10 cellular contexts compared by ENCODE assay signal in genomic region chr2:187581125-187581896, GRCh38. TPM values are rescaled to one million over a fixed set of nuclear protein-coding genes. Genes with fewer than 3 reads are reported as not detected.
DNase-seq lines count a peak whose midpoint lies in the region; ATAC-seq, FAIRE-seq and TF ChIP-seq lines count a peak whose summit lies in the region.
"Had no signal": no experiment of that assay in that cellular context is flagged by ENCODE, and none has a peak within 500 bp of the region (broad histone marks: within the 10 kb centered on the region; RNA-seq: fewer than 3 reads in every experiment).

No MANE protein-coding gene starts in this region.

- peaks cover 0 to 2% (median under 1%) of the 10 kb centered on the region in 4 donors for H3K4me1 Mint-ChIP-seq in CD4-positive, CD25-positive, alpha-beta regulatory T cell
- peaks cover 9% of the 10 kb centered on the region for H3K4me1 Mint-ChIP-seq in nephron
- no peaks in the 10 kb centered on the region for H3K4me1 Mint-ChIP-seq in stimulated activated effector memory CD8-positive, alpha-beta T cell treated with anti-CD3 and anti-CD28 coated beads, Interleukin-12 subunit alpha, Interleukin-12 subunit beta, amount 100 ng/mL, for 72 hours
- peaks cover 4% of the 10 kb centered on the region for H3K4me1 Mint-ChIP-seq in activated T-helper 17 cell treated with anti-CD3 and anti-CD28 coated beads, Interleukin-2, amount 50 U/mL, for 72 hours

- no peak overlapping the region for H3K56ac ChIP-seq in H1 (replicated peaks; ENCODE audit: insufficient read length, low read depth, low read length)

- CTCF ChIA-PET in PC-9 (lab: Charles Lee) (interaction anchor here (0.7 to 2.3 kb wide), 5 partner anchors 31 to 259 kb away, joined by 3 to 13 read pairs (median 3); no protein-coding TSS in a partner anchor), H1 (lab: Charles Lee; ENCODE audit: partially characterized antibody) (interaction anchor here (0.6 to 13.4 kb wide), 41 partner anchors 12 to 1368 kb away, joined by 3 to 331 read pairs (median 4); no protein-coding TSS in a partner anchor)

- no peak overlapping the region for H3K4ac ChIP-seq in H1 (replicated peaks; ENCODE audit: insufficient read length, low read depth, low read length)

- no peak overlapping the region for H3K4me3 Mint-ChIP-seq in CD4-positive, CD25-positive, alpha-beta regulatory T cell
- H3K4me3 Mint-ChIP-seq in nephron, result peak overlapping the region; percentile 47 to 81 (median 48)
- H3K4me3 Mint-ChIP-seq in stimulated activated effector memory CD8-positive, alpha-beta T cell treated with anti-CD3 and anti-CD28 coated beads, Interleukin-12 subunit alpha, Interleukin-12 subunit beta, amount 100 ng/mL, for 72 hours, result no peak overlapping the region
- no peak overlapping the region for H3K4me3 Mint-ChIP-seq in activated T-helper 17 cell treated with anti-CD3 and anti-CD28 coated beads, Interleukin-2, amount 50 U/mL, for 72 hours
- H3K4me3 Mint-ChIP-seq: T-cell had no signal

- TF ChIP-seq POLR2A in H1 (IDR thresholded peaks at IDR 0.05; ENCODE audit: control extremely low read depth in 1 of 2, low read depth in 2 of 2, low read length in 2 of 2), result no peak

- no peak overlapping the region for H4K91ac ChIP-seq in H1 (replicated peaks; ENCODE audit: insufficient read length, low read length)

- H3K4me1 ChIP-seq in CD4-positive, CD25-positive, alpha-beta regulatory T cell (ENCODE audit: control insufficient read depth, insufficient read depth, low read length, poor library complexity, severe bottlenecking), result no peaks in the 10 kb centered on the region
- no peaks in the 10 kb centered on the region for H3K4me1 ChIP-seq in PC-9 (replicated peaks; ENCODE audit: insufficient read depth)
- no peaks in the 10 kb centered on the region for H3K4me1 ChIP-seq in H1 (replicated peaks in 1 of 4; ENCODE audit: control insufficient read depth in 3 of 4, insufficient read depth in 4 of 4, low read length in 3 of 4)

- peak in 2 of 3 donors; percentile 1 to 42 for DNase-seq in CD4-positive, CD25-positive, alpha-beta regulatory T cell
- DNase-seq in PC-9 (peak; percentile 6 to 34), H1 (ENCODE audit: low read depth in 1 of 2, low spot score in 2 of 2) (no peak)
- DNase-seq in stimulated activated effector memory CD8-positive, alpha-beta T cell treated with anti-CD3 and anti-CD28 coated beads, Interleukin-12 subunit alpha, Interleukin-12 subunit beta, amount 100 ng/mL, for 72 hours (ENCODE audit: low spot score in 2 of 2), result no peak

- H4K8ac ChIP-seq in H1 (ENCODE audit: extremely low read depth, insufficient read depth, low read length), result no peak overlapping the region

- H3K79me1 ChIP-seq in H1 (ENCODE audit: low read depth, low read length), result no peaks in the 10 kb centered on the region

- no TSS peak for BruUV-seq in PC-9 (replicated peaks; lab: Mats Ljungman, UMichigan)

- H3K18ac ChIP-seq in H1 (ENCODE audit: extremely low read depth, low read length), result no peak overlapping the region

- H3K14ac ChIP-seq in H1 (ENCODE audit: insufficient read length), result no peak overlapping the region

- no peaks in the 10 kb centered on the region for H3K27me3 Mint-ChIP-seq in CD4-positive, CD25-positive, alpha-beta regulatory T cell
- no peaks in the 10 kb centered on the region for H3K27me3 Mint-ChIP-seq in nephron (ENCODE audit: low read depth)
- H3K27me3 Mint-ChIP-seq in activated T-helper 17 cell treated with anti-CD3 and anti-CD28 coated beads, Interleukin-2, amount 50 U/mL, for 72 hours, result no peaks in the 10 kb centered on the region

- ATAC-seq in CD4-positive, CD25-positive, alpha-beta regulatory T cell (ENCODE audit: low read depth in 2 of 2), result no peak
- peak; percentile 71 for ATAC-seq in GM18517 (IDR thresholded peaks at IDR 0.05; ENCODE audit: unreplicated experiment)
- peak; percentile 43 for ATAC-seq in HG03442 (IDR thresholded peaks at IDR 0.05; ENCODE audit: unreplicated experiment)
- no peak for ATAC-seq in stimulated activated effector memory CD8-positive, alpha-beta T cell treated with anti-CD3 and anti-CD28 coated beads, Interleukin-12 subunit alpha, Interleukin-12 subunit beta, amount 100 ng/mL, for 72 hours
- no peak for ATAC-seq in activated T-helper 17 cell treated with anti-CD3 and anti-CD28 coated beads, Interleukin-2, amount 50 U/mL, for 72 hours (replicated peaks)
- ATAC-seq: T-cell had no signal

- no peak overlapping the region for H3K27ac ChIP-seq in CD4-positive, CD25-positive, alpha-beta regulatory T cell (ENCODE audit: insufficient read depth, low read length, poor library complexity, severe bottlenecking)
- H3K27ac ChIP-seq in PC-9 (no peak overlapping the region), H1 (ENCODE audit: low read depth, low read length) (no peak overlapping the region)
- H3K27ac ChIP-seq: neutrophil had no signal

- WGBS in H1 (ENCODE audit: extremely low coverage in 1 of 2, insufficient coverage in 1 of 2, insufficient read length in 1 of 2, insufficient replicate concordance in 2 of 2, low coverage in 1 of 2, low lambda C conversion rate in 2 of 2, missing lambda C conversion rate in 1 of 2), 2 experiments, result 32% methylated on average over 4 of the region's 4 CpGs; no CpG with 5 or more reads in 1 of the 2 experiments

- H3K23ac ChIP-seq in H1 (ENCODE audit: insufficient read length), result no peak overlapping the region

- no peaks in the 10 kb centered on the region for H3K36me3 ChIP-seq in CD4-positive, CD25-positive, alpha-beta regulatory T cell (ENCODE audit: control insufficient read depth, insufficient read depth, low read length)
- H3K36me3 ChIP-seq in PC-9 (ENCODE audit: low read depth) (no peaks in the 10 kb centered on the region), H1 (ENCODE audit: control insufficient read depth in 2 of 4, insufficient read depth in 4 of 4, low read length in 3 of 4) (no peaks in the 10 kb centered on the region)
- H3K36me3 ChIP-seq: neutrophil had no signal

- no peak overlapping the region for H2AK5ac ChIP-seq in H1 (ENCODE audit: low read depth, low read length)

- no peak overlapping the region for H3K27ac Mint-ChIP-seq in CD4-positive, CD25-positive, alpha-beta regulatory T cell
- peak overlapping the region in 1 of 3 experiments; percentile 4 for H3K27ac Mint-ChIP-seq in nephron
- H3K27ac Mint-ChIP-seq in stimulated activated effector memory CD8-positive, alpha-beta T cell treated with anti-CD3 and anti-CD28 coated beads, Interleukin-12 subunit alpha, Interleukin-12 subunit beta, amount 100 ng/mL, for 72 hours, result no peak overlapping the region
- H3K27ac Mint-ChIP-seq in activated T-helper 17 cell treated with anti-CD3 and anti-CD28 coated beads, Interleukin-2, amount 50 U/mL, for 72 hours, result no peak overlapping the region
- H3K27ac Mint-ChIP-seq: T-cell had no signal

- H3K79me2 ChIP-seq in PC-9 (ENCODE audit: low read depth) (no peaks in the 10 kb centered on the region), H1 (ENCODE audit: control insufficient read depth in 1 of 2, insufficient read depth in 2 of 2, low read length in 2 of 2) (no peaks in the 10 kb centered on the region)

- no peaks in the 10 kb centered on the region for H3K23me2 ChIP-seq in H1 (ENCODE audit: low read depth, low read length)

- H3K4me3 ChIP-seq in CD4-positive, CD25-positive, alpha-beta regulatory T cell (ENCODE audit: low read depth, low read length), result no peak overlapping the region
- no peak overlapping the region for H3K4me3 ChIP-seq in PC-9
- H3K4me3 ChIP-seq in H1 (ENCODE audit: extremely low read depth in 1 of 4, insufficient read depth in 2 of 4, low read depth in 3 of 4, low read length in 4 of 4), result no peak overlapping the region

- H3K9ac ChIP-seq in H1 (replicated peaks in 1 of 4; ENCODE audit: extremely low read depth in 1 of 4, low read depth in 3 of 4, low read length in 3 of 4), result no peak overlapping the region

- TF ChIP-seq CTCF in PC-9 (conservative IDR thresholded peaks at IDR 0.05) (peak; percentile 75), H1 (IDR thresholded peaks at IDR 0.05; ENCODE audit: control extremely low read depth in 1 of 3, insufficient read depth in 1 of 3, low read depth in 1 of 3, low read length in 3 of 3) (peak in 2 of 3 experiments; percentile 54 to 64; a peak in 2 of 4 replicates), nephron (IDR thresholded peaks at IDR 0.05; ENCODE audit: unreplicated experiment in 3 of 3) (peak; percentile 70 to 84 (median 78))

- H3K9me3 Mint-ChIP-seq in CD4-positive, CD25-positive, alpha-beta regulatory T cell, result peaks cover 0 to 2% (median 0%) of the 10 kb centered on the region in 7 donors
- H3K9me3 Mint-ChIP-seq in nephron, result no peaks in the 10 kb centered on the region
- H3K9me3 Mint-ChIP-seq in stimulated activated effector memory CD8-positive, alpha-beta T cell treated with anti-CD3 and anti-CD28 coated beads, Interleukin-12 subunit alpha, Interleukin-12 subunit beta, amount 100 ng/mL, for 72 hours, result peaks cover 4% of the 10 kb centered on the region
- H3K9me3 Mint-ChIP-seq in activated T-helper 17 cell treated with anti-CD3 and anti-CD28 coated beads, Interleukin-2, amount 50 U/mL, for 72 hours, result peaks cover 4% of the 10 kb centered on the region

- H2BK20ac ChIP-seq in H1 (ENCODE audit: low read length), result no peak overlapping the region

- H3K9me2 ChIP-seq in PC-9 (ENCODE audit: insufficient read depth), result no peaks in the 10 kb centered on the region

- no peaks in the 10 kb centered on the region for H3K36me3 Mint-ChIP-seq in CD4-positive, CD25-positive, alpha-beta regulatory T cell
- no peaks in the 10 kb centered on the region for H3K36me3 Mint-ChIP-seq in nephron (ENCODE audit: low read depth)
- H3K36me3 Mint-ChIP-seq in stimulated activated effector memory CD8-positive, alpha-beta T cell treated with anti-CD3 and anti-CD28 coated beads, Interleukin-12 subunit alpha, Interleukin-12 subunit beta, amount 100 ng/mL, for 72 hours, result no peaks in the 10 kb centered on the region
- H3K36me3 Mint-ChIP-seq in activated T-helper 17 cell treated with anti-CD3 and anti-CD28 coated beads, Interleukin-2, amount 50 U/mL, for 72 hours (ENCODE audit: low read depth), result no peaks in the 10 kb centered on the region
- H3K36me3 Mint-ChIP-seq: T-cell had no signal

- no peak for TF ChIP-seq EP300 in H1 (IDR thresholded peaks at IDR 0.05; ENCODE audit: borderline replicate concordance in 1 of 2, low read depth in 2 of 2, low read length in 2 of 2)

- peak; percentile 97 for FAIRE-seq in H1 (lab: Jason Lieb, UNC)

- POLR2A ChIA-PET in PC-9 (lab: Charles Lee; ENCODE audit: unreplicated experiment), result no interaction called here
- POLR2A ChIA-PET in H1 (lab: Charles Lee; ENCODE audit: partially characterized antibody), result no interaction called here

- no peaks in the 10 kb centered on the region for H3K9me3 ChIP-seq in CD4-positive, CD25-positive, alpha-beta regulatory T cell (ENCODE audit: control insufficient read depth in 2 of 2, low read length in 2 of 2)
- H3K9me3 ChIP-seq in PC-9 (ENCODE audit: insufficient read depth, low read depth) (no peaks in the 10 kb centered on the region), H1 (ENCODE audit: insufficient read depth in 2 of 2, low read depth in 1 of 2, low read length in 1 of 2) (no peaks in the 10 kb centered on the region)
- H3K9me3 ChIP-seq: neutrophil had no signal

- TF ChIP-seq RAD21 in H1 (IDR thresholded peaks at IDR 0.05 in 1 of 2, conservative IDR thresholded peaks at IDR 0.05 in 1 of 2; ENCODE audit: low read depth in 2 of 2, low read length in 2 of 2), result peak; percentile 61 to 70

- H4K5ac ChIP-seq in H1 (ENCODE audit: insufficient read length, low read depth, low read length), result no peak overlapping the region

- H2BK12ac ChIP-seq in H1 (ENCODE audit: low read depth, low read length), result no peak overlapping the region

- no peaks in the 10 kb centered on the region for H4K20me1 ChIP-seq in PC-9 (ENCODE audit: insufficient read depth)
- no peaks in the 10 kb centered on the region for H4K20me1 ChIP-seq in H1 (replicated peaks in 1 of 2; ENCODE audit: control insufficient read depth in 1 of 2, insufficient read depth in 2 of 2, low read length in 2 of 2)

- H2AFZ ChIP-seq in PC-9 (no peak overlapping the region; the same call in 1 of the 2 replicates), H1 (ENCODE audit: low read length) (no peak overlapping the region)

- no peak overlapping the region for H2BK5ac ChIP-seq in H1 (ENCODE audit: low read depth, low read length)

- H2BK15ac ChIP-seq in H1 (ENCODE audit: low read length), result no peak overlapping the region

- peak overlapping the region; percentile 40 for H3K4me2 ChIP-seq in PC-9
- no peak overlapping the region for H3K4me2 ChIP-seq in H1 (ENCODE audit: insufficient read depth in 1 of 2, low read depth in 2 of 2, low read length in 2 of 2)

- H2BK120ac ChIP-seq in H1 (replicated peaks; ENCODE audit: low read depth, low read length), result no peak overlapping the region

- H3F3A ChIP-seq in PC-9 (ENCODE audit: insufficient read depth, low read depth), result peaks cover under 1% of the 10 kb centered on the region; the same call in 1 of the 2 replicates

- H3K27me3 ChIP-seq in CD4-positive, CD25-positive, alpha-beta regulatory T cell (ENCODE audit: control insufficient read depth, insufficient read depth, low read length), result no peaks in the 10 kb centered on the region
- H3K27me3 ChIP-seq in PC-9 (ENCODE audit: insufficient read depth, low read depth) (no peaks in the 10 kb centered on the region), H1 (replicated peaks in 1 of 4; ENCODE audit: control insufficient read depth in 3 of 4, extremely low read depth in 1 of 4, insufficient read depth in 3 of 4, low read length in 3 of 4) (no peaks in the 10 kb centered on the region)
- H3K27me3 ChIP-seq: neutrophil had no signal

- intact Hi-C loops in PC-9 (cut with micrococcal nuclease; ENCODE audit: unreplicated experiment), result loop anchor here (1.0 to 10.0 kb wide), 5 partner anchors 193 to 1833 kb away; no protein-coding TSS in a partner anchor

RNA-seq across cellular contexts. Expression of gene TFPI, which starts 27.1 kb away (rescaled TPM):
- 1.3 TPM for total RNA-seq in CD4-positive, CD25-positive, alpha-beta regulatory T cell
- polyA plus RNA-seq in CD4-positive, CD25-positive, alpha-beta regulatory T cell, result not detected
- 35.5 and 65.7 TPM in 2 replicates for total RNA-seq in PC-9 (2021)
- 6.8 and 7.1 TPM in 2 replicates for total RNA-seq in H1 (2021; fragmentation: NEBNext Ultra II Directional; extraction: Animal tissue kit (Norgen Biotek cat#: 25700))
- polyA plus RNA-seq in H1 (2011; rRNA removed), result 0.71 and 2.0 TPM in 2 replicates
- 0.89 TPM for polyA plus RNA-seq in H1 (2011; cell fraction: cytosol; rRNA removed)
- polyA plus RNA-seq in H1 (2011; cell fraction: nucleus; rRNA removed), result 1.0 TPM
- 3.1 to 9.6 TPM (median 3.9 TPM) in 4 replicates for polyA plus RNA-seq in H1 (2012, experiment 1 of 2)
- polyA plus RNA-seq in H1 (2012, experiment 2 of 2), result 0.25 TPM
- polyA plus RNA-seq in H1 (2013, experiment 1 of 2), result 6.4 TPM
- 6.3 TPM for polyA plus RNA-seq in H1 (2013, experiment 2 of 2)
- 2.4 and 3.7 TPM in 2 replicates for polyA minus RNA-seq in H1 (2011; rRNA and poly(A)+ RNA removed)
- polyA minus RNA-seq in H1 (2011; cell fraction: cytosol; rRNA and poly(A)+ RNA removed), result 3.3 TPM
- polyA minus RNA-seq in H1 (2011; cell fraction: nucleus; rRNA and poly(A)+ RNA removed), result 5.6 TPM
- under 1 TPM; 0.13 to 0.30 TPM for total RNA-seq in activated T-helper 17 cell treated with anti-CD3 and anti-CD28 coated beads, Interleukin-2, amount 50 U/mL, for 72 hours

Comparison
In these comparisons a context has a peak if more than half of its experiments do, and no peak if none do; other contexts are left out.
1. ATAC-seq: peak in GM18517 (single experiment) and HG03442 (single experiment); none in CD4-positive, CD25-positive, alpha-beta regulatory T cell (0 of 2), stimulated activated effector memory CD8-positive, alpha-beta T cell treated with anti-CD3 and anti-CD28 coated beads, Interleukin-12 subunit alpha, Interleukin-12 subunit beta, amount 100 ng/mL, for 72 hours (single experiment) and activated T-helper 17 cell treated with anti-CD3 and anti-CD28 coated beads, Interleukin-2, amount 50 U/mL, for 72 hours (single experiment).
2. DNase-seq: peak in CD4-positive, CD25-positive, alpha-beta regulatory T cell (2 of 3) and PC-9 (2 of 2); none in H1 (0 of 2) and stimulated activated effector memory CD8-positive, alpha-beta T cell treated with anti-CD3 and anti-CD28 coated beads, Interleukin-12 subunit alpha, Interleukin-12 subunit beta, amount 100 ng/mL, for 72 hours (0 of 2).
3. H3K4me3 Mint-ChIP-seq: peak in nephron (3 of 3); none in CD4-positive, CD25-positive, alpha-beta regulatory T cell (0 of 4), stimulated activated effector memory CD8-positive, alpha-beta T cell treated with anti-CD3 and anti-CD28 coated beads, Interleukin-12 subunit alpha, Interleukin-12 subunit beta, amount 100 ng/mL, for 72 hours (single experiment) and activated T-helper 17 cell treated with anti-CD3 and anti-CD28 coated beads, Interleukin-2, amount 50 U/mL, for 72 hours (single experiment).
4. Peak in every context shown above with its lines, with median percentiles within 50 percentile points of each other: CTCF ChIP-seq.